8 cellular contexts compared by ENCODE assay signal in the genomic region with DNA sequence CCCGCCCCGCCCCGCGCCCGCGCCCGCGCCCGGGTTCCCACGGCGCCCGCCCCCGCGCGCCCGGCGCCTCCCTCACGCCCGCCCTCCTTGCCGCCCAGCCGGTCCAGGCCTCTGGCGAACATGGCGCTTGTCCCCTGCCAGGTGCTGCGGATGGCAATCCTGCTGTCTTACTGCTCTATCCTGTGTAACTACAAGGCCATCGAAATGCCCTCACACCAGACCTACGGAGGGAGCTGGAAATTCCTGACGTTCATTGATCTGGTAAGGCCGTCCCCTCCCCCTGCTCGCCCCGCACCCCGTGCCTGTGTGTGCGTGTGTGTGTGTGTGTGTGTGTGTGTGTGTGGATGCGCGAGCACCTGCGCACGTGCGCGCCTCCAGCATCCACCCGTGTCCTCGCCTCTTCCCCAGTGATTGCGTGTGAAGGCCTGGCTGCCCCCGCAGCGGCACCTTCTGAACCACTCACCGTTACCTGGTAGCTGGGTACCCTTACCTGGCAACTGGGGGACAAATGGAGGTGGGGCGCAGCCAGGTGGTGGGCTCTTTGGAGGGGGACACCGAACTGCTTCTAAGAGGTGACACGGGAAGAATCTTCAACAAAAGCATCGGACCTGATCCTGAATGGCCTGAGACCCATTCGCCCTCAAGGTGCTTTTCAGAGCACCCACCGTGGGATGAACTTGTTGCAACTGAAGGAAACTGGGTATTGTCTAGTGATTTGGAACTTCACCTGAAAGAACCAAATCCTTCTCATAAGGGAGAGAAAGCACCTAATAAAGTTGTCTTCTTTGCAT. TPM values are rescaled to one million over a fixed set of nuclear protein-coding genes. Genes with fewer than 3 reads are reported as not detected.
A peak's percentile ranks its signal among the peaks of the same experiment; 100 is the strongest.
DNase-seq lines count a peak whose midpoint lies in the region; TF ChIP-seq lines count a peak whose summit lies in the region.

A gene with protein sequence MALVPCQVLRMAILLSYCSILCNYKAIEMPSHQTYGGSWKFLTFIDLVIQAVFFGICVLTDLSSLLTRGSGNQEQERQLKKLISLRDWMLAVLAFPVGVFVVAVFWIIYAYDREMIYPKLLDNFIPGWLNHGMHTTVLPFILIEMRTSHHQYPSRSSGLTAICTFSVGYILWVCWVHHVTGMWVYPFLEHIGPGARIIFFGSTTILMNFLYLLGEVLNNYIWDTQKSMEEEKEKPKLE (plus strand): TSS at position 84 of the 791 bp plus-strand sequence. CDS start 37 bp downstream, at position 121.

- H3K27ac ChIP-seq in GM23248 = peak within 1 kb of the TSS; percentile 83
- peak within 1 kb of the TSS; percentile 60 for H3K27ac ChIP-seq in KOPT-K1 (ENCODE audit: low read depth, low read length, poor library complexity, severe bottlenecking)
- H3K27ac ChIP-seq in colonic mucosa = peak within 1 kb of the TSS; percentile 82

- no peaks in the 10 kb centered on the region for H3K9me3 ChIP-seq in GM23248 (ENCODE audit: low read depth)
- no peaks in the 10 kb centered on the region for H3K9me3 ChIP-seq in KOPT-K1 (ENCODE audit: insufficient read depth, low read length, poor library complexity, severe bottlenecking)
- H3K9me3 ChIP-seq in colonic mucosa = no peaks in the 10 kb centered on the region

- TF ChIP-seq CTCF in GM06990 (IDR thresholded peaks at IDR 0.05; ENCODE audit: insufficient read depth, low read length, poor library complexity, severe bottlenecking) (no peak), colonic mucosa (IDR thresholded peaks at IDR 0.05) (no peak)

- WGBS in GM23248 (ENCODE audit: low coverage in 1 of 2, low lambda C conversion rate in 2 of 2, missing lambda C conversion rate in 2 of 2), 2 experiments = 16 to 20% methylated on average over 27 to 32 of the region's 50 CpGs

- peak within 1 kb of the TSS; percentile 81 for H2AFZ ChIP-seq in GM23248

- H3K36me3 ChIP-seq in GM06990 (ENCODE audit: control insufficient read depth, insufficient read depth, low read length) (no peaks in the 10 kb centered on the region), GM23248 (ENCODE audit: low read depth) (no peaks in the 10 kb centered on the region), KOPT-K1 (ENCODE audit: insufficient read depth, low read length) (no peaks in the 10 kb centered on the region), colonic mucosa (no peaks in the 10 kb centered on the region)

- H3K9ac ChIP-seq in GM23248 (peak within 1 kb of the TSS; percentile 89), colonic mucosa (ENCODE audit: low read depth in 2 of 2, low read length in 2 of 2) (peak within 1 kb of the TSS; percentile 87 to 96)

- H3K4me1 ChIP-seq in GM23248 (ENCODE audit: insufficient read depth) = peaks cover 34% of the 10 kb centered on the region
- no peaks in the 10 kb centered on the region for H3K4me1 ChIP-seq in colonic mucosa

- in situ Hi-C loops in GM23248 (cut with MboI) = no loop called here

- intact Hi-C loops in colonic mucosa (cut with DNase I) = no loop called here

- H3K27me3 ChIP-seq in GM06990 (replicated peaks; ENCODE audit: control insufficient read depth, insufficient read depth, low read length) (no peaks in the 10 kb centered on the region), GM23248 (replicated peaks; ENCODE audit: insufficient read depth) (no peaks in the 10 kb centered on the region), colonic mucosa (no peaks in the 10 kb centered on the region)

- DNase-seq in GM06990 (ENCODE audit: extremely low read depth, insufficient read length) (peak; percentile 82), GM23248 (no peak), colonic mucosa (peak; percentile 79), lung microvascular endothelial cell (ENCODE audit: low read depth in 2 of 2) (no peak), GF-D8 (lab: John Stamatoyannopoulos, UW) (no peak)
- DNase-seq in activated CD4-positive, alpha-beta T cell treated with anti-CD3 and anti-CD28 coated beads for 4 hours = peak; percentile 64 to 69
- DNase-seq in stimulated activated CD4-positive, alpha-beta T cell treated with anti-CD3 and anti-CD28 coated beads, TNF-alpha, amount 100 ng/mL, for 24 hours (ENCODE audit: low read depth in 3 of 3) = peak; percentile 27 to 58 (median 35)

- no peaks in the 10 kb centered on the region for H3K9me2 ChIP-seq in GM23248 (ENCODE audit: insufficient read depth)

- no peaks in the 10 kb centered on the region for H4K20me1 ChIP-seq in GM23248 (ENCODE audit: insufficient read depth)

- H3F3A ChIP-seq in GM23248 (ENCODE audit: insufficient read depth) = peaks cover 30% of the 10 kb centered on the region

- 0 out of 2 replicates have a peak, but pooled peaks cover 5% of the 10 kb centered on the region for H3K79me2 ChIP-seq in GM23248 (ENCODE audit: insufficient read depth)

- H3K4me3 ChIP-seq in GM06990 (replicated peaks; ENCODE audit: low read depth, low read length) = peak within 1 kb of the TSS; percentile 88
- peak within 1 kb of the TSS; percentile 77 for H3K4me3 ChIP-seq in GM23248
- peak within 1 kb of the TSS; percentile 88 for H3K4me3 ChIP-seq in colonic mucosa

- peak within 1 kb of the TSS; percentile 86 for H3K4me2 ChIP-seq in GM23248 (ENCODE audit: unreplicated experiment)

RNA-seq across cellular contexts. Expression of the gene that starts here (rescaled TPM):
- 33.1 and 46.9 TPM in 2 replicates for total RNA-seq in GM23248 (2014; rRNA removed; shearing (Covaris generic))
- polyA plus RNA-seq in GM23248 (2016; fragmentation: Nextera tagmentation; extraction: Ambion mirVana) = 44.7 and 50.4 TPM in 2 replicates
- 10 to 100 TPM; 24.2 to 28.8 TPM for total RNA-seq in colonic mucosa
- 11.8 and 15.7 TPM in 2 replicates for total RNA-seq in lung microvascular endothelial cell

Comparison
In these comparisons a context has a peak if more than half of its experiments do, and no peak if none do; other contexts are left out.
1. DNase-seq: peak in GM06990 (single experiment), activated CD4-positive, alpha-beta T cell treated with anti-CD3 and anti-CD28 coated beads for 4 hours (2 of 2), colonic mucosa (single experiment) and stimulated activated CD4-positive, alpha-beta T cell treated with anti-CD3 and anti-CD28 coated beads, TNF-alpha, amount 100 ng/mL, for 24 hours (3 of 3); none in GM23248 (single experiment), lung microvascular endothelial cell (0 of 2) and GF-D8 (single experiment).
2. Peak in every context shown above with its lines, with median percentiles within 50 percentile points of each other: H3K4me3 ChIP-seq and H3K27ac ChIP-seq.